ENCODE assay signal across 1 cellular context in genomic region chr17:1716912-1717695, GRCh38.
A peak's percentile ranks its signal among the peaks of the same experiment; 100 is the strongest.
TF ChIP-seq lines count a peak whose summit lies in the region.

No MANE protein-coding gene starts in this region.

TF ChIP-seq in K562, 482 proteins besides CTCF, POLR2A, EP300 and RAD21 (continued from another document and continues in another):
- TF ChIP-seq, protein P1, sequence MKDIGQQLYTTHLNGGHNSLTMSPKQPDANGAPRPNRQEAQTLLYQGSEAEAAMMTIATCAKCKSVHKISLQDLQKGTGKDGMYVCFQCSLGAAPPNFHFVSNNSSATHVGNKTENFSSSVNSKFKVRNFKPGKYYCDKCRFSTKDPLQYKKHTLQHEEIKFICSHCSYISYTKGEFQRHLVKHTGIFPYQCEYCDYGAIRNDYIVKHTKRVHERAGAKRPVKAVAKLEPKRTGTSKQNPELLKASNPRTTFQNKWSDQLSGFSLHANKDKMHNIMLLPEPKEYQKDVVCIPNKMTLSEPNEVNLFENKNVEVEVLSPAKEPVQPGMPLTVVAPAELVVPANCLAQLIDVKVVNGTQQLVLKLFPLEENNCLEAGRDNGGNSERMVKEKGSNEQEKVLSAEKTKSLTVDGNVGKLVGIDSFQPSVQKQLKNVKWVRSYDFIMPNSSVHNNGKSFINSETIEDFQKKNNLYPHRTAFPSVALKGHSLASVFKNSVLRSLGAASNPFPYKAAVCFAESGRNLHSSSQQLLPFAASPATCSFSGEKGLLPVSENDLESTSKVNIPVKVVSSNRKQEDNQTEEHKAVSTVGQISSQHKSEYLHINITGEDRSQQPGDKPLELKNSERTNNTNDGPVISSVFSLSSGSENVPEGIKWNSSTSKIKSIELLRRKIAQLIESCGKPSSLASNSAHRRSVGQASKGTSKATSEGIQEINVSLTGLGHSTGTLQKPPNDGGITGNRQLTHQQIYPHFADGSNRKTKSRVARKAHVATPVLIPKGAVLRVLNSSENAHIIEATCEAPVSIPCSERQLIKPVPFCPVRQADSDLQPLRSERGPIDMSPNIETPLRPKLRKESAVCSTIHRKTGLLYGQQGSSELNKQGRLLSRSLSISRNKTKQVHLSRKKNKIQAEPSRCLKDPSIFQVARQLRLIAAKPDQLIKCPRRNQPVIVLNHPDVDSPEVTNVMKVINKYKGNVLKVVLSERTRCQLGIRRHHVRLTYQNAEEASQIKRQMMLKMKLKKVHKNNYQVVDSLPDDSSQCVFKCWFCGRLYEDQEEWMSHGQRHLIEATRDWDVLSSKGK (CRISPR knock-in tag; IDR thresholded peaks at IDR 0.05), result no peak
- TF ChIP-seq MIER1 (IDR thresholded peaks at IDR 0.05; ENCODE audit: low read depth) (no peak), ZNF324 (CRISPR knock-in tag; IDR thresholded peaks at IDR 0.05) (no peak), YBX1 (IDR thresholded peaks at IDR 0.05) (no peak), DIDO1 (tag; IDR thresholded peaks at IDR 0.05; ENCODE audit: low read depth) (no peak), MAX (CRISPR knock-in tag; IDR thresholded peaks at IDR 0.05) (0 out of 2 replicates have a peak, but pooled peaks have one; percentile 11), PHF8 (IDR thresholded peaks at IDR 0.05; ENCODE audit: borderline replicate concordance, low read length) (peak; percentile 34; the same call in 1 of the 2 replicates), GTF2A2 (tag; IDR thresholded peaks at IDR 0.05) (no peak), LARP7 (IDR thresholded peaks at IDR 0.05) (no peak), EWSR1 (IDR thresholded peaks at IDR 0.05; ENCODE audit: borderline replicate concordance, low read depth, partially characterized antibody) (no peak), TGIF2 (CRISPR knock-in tag; IDR thresholded peaks at IDR 0.05) (no peak), MTA1 (IDR thresholded peaks at IDR 0.05; ENCODE audit: borderline replicate concordance) (no peak), CBX8 (IDR thresholded peaks at IDR 0.05; ENCODE audit: borderline replicate concordance, extremely low read depth, low read depth, low read length, poor library complexity, severe bottlenecking) (no peak), HDAC1 (IDR thresholded peaks at IDR 0.05) (peak in 1 of 2 experiments; percentile 82; a peak in 2 of 4 replicates), RBM17 (IDR thresholded peaks at IDR 0.05; ENCODE audit: borderline replicate concordance, low read depth, low read length) (no peak), GTF3C2 (IDR thresholded peaks at IDR 0.05; ENCODE audit: borderline replicate concordance, extremely low read depth, insufficient read length) (no peak), CC2D1A (IDR thresholded peaks at IDR 0.05) (no peak), MCM2 (IDR thresholded peaks at IDR 0.05; ENCODE audit: low read depth) (no peak), IRF2 (CRISPR knock-in tag; IDR thresholded peaks at IDR 0.05) (no peak), ARID1B (IDR thresholded peaks at IDR 0.05) (peak; percentile 23; the same call in 1 of the 2 replicates), CREB1 (IDR thresholded peaks at IDR 0.05) (no peak), CREB1 (CRISPR knock-in tag; IDR thresholded peaks at IDR 0.05) (peak; percentile 77), LCOR (CRISPR knock-in tag; IDR thresholded peaks at IDR 0.05) (no peak), RBFOX2 (IDR thresholded peaks at IDR 0.05; ENCODE audit: low read depth, low read length) (no peak), PRPF4 (IDR thresholded peaks at IDR 0.05; ENCODE audit: insufficient read depth, low read depth, low read length, poor library complexity, severe bottlenecking) (no peak), TFE3 (CRISPR knock-in tag; IDR thresholded peaks at IDR 0.05) (no peak), ZBTB1 (CRISPR knock-in tag; IDR thresholded peaks at IDR 0.05; ENCODE audit: borderline replicate concordance, low read depth) (no peak), FOXM1 (IDR thresholded peaks at IDR 0.05; ENCODE audit: low read depth) (peak; percentile 90), FOXM1 (CRISPR knock-in tag; IDR thresholded peaks at IDR 0.05; ENCODE audit: low read depth) (no peak), PTRF (tag; IDR thresholded peaks at IDR 0.05) (no peak)
- TF ChIP-seq, protein P2, sequence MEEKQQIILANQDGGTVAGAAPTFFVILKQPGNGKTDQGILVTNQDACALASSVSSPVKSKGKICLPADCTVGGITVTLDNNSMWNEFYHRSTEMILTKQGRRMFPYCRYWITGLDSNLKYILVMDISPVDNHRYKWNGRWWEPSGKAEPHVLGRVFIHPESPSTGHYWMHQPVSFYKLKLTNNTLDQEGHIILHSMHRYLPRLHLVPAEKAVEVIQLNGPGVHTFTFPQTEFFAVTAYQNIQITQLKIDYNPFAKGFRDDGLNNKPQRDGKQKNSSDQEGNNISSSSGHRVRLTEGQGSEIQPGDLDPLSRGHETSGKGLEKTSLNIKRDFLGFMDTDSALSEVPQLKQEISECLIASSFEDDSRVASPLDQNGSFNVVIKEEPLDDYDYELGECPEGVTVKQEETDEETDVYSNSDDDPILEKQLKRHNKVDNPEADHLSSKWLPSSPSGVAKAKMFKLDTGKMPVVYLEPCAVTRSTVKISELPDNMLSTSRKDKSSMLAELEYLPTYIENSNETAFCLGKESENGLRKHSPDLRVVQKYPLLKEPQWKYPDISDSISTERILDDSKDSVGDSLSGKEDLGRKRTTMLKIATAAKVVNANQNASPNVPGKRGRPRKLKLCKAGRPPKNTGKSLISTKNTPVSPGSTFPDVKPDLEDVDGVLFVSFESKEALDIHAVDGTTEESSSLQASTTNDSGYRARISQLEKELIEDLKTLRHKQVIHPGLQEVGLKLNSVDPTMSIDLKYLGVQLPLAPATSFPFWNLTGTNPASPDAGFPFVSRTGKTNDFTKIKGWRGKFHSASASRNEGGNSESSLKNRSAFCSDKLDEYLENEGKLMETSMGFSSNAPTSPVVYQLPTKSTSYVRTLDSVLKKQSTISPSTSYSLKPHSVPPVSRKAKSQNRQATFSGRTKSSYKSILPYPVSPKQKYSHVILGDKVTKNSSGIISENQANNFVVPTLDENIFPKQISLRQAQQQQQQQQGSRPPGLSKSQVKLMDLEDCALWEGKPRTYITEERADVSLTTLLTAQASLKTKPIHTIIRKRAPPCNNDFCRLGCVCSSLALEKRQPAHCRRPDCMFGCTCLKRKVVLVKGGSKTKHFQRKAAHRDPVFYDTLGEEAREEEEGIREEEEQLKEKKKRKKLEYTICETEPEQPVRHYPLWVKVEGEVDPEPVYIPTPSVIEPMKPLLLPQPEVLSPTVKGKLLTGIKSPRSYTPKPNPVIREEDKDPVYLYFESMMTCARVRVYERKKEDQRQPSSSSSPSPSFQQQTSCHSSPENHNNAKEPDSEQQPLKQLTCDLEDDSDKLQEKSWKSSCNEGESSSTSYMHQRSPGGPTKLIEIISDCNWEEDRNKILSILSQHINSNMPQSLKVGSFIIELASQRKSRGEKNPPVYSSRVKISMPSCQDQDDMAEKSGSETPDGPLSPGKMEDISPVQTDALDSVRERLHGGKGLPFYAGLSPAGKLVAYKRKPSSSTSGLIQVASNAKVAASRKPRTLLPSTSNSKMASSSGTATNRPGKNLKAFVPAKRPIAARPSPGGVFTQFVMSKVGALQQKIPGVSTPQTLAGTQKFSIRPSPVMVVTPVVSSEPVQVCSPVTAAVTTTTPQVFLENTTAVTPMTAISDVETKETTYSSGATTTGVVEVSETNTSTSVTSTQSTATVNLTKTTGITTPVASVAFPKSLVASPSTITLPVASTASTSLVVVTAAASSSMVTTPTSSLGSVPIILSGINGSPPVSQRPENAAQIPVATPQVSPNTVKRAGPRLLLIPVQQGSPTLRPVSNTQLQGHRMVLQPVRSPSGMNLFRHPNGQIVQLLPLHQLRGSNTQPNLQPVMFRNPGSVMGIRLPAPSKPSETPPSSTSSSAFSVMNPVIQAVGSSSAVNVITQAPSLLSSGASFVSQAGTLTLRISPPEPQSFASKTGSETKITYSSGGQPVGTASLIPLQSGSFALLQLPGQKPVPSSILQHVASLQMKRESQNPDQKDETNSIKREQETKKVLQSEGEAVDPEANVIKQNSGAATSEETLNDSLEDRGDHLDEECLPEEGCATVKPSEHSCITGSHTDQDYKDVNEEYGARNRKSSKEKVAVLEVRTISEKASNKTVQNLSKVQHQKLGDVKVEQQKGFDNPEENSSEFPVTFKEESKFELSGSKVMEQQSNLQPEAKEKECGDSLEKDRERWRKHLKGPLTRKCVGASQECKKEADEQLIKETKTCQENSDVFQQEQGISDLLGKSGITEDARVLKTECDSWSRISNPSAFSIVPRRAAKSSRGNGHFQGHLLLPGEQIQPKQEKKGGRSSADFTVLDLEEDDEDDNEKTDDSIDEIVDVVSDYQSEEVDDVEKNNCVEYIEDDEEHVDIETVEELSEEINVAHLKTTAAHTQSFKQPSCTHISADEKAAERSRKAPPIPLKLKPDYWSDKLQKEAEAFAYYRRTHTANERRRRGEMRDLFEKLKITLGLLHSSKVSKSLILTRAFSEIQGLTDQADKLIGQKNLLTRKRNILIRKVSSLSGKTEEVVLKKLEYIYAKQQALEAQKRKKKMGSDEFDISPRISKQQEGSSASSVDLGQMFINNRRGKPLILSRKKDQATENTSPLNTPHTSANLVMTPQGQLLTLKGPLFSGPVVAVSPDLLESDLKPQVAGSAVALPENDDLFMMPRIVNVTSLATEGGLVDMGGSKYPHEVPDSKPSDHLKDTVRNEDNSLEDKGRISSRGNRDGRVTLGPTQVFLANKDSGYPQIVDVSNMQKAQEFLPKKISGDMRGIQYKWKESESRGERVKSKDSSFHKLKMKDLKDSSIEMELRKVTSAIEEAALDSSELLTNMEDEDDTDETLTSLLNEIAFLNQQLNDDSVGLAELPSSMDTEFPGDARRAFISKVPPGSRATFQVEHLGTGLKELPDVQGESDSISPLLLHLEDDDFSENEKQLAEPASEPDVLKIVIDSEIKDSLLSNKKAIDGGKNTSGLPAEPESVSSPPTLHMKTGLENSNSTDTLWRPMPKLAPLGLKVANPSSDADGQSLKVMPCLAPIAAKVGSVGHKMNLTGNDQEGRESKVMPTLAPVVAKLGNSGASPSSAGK (IDR thresholded peaks at IDR 0.05), result peak; percentile 60; the same call in 1 of the 2 replicates
